1 cellular context compared by ENCODE assay signal in genomic region chr14:105366386-105367074, GRCh38.
TF ChIP-seq lines count a peak whose summit lies in the region.

No MANE protein-coding gene starts in this region.

TF ChIP-seq in H1, 55 proteins besides CTCF, POLR2A, EP300 and RAD21:
- no peak for TF ChIP-seq CHD1 (IDR thresholded peaks at IDR 0.05; ENCODE audit: low read depth, low read length)
- no peak for TF ChIP-seq SIN3A (conservative IDR thresholded peaks at IDR 0.05 in 1 of 2, IDR thresholded peaks at IDR 0.05 in 1 of 2; ENCODE audit: low read depth in 1 of 2, low read length in 2 of 2)
- TF ChIP-seq CHD2 (IDR thresholded peaks at IDR 0.05; ENCODE audit: low read length): no peak
- TF ChIP-seq ASH2L (IDR thresholded peaks at IDR 0.05; ENCODE audit: low read length): no peak
- no peak for TF ChIP-seq NRF1 (IDR thresholded peaks at IDR 0.05; ENCODE audit: low read depth, low read length)
- no peak for TF ChIP-seq SRF (IDR thresholded peaks at IDR 0.05; ENCODE audit: low read depth, low read length)
- no peak for TF ChIP-seq ATF3 (IDR thresholded peaks at IDR 0.05; ENCODE audit: insufficient read depth, low read depth, low read length)
- TF ChIP-seq PHF8 (conservative IDR thresholded peaks at IDR 0.05; ENCODE audit: low read depth, low read length): no peak
- TF ChIP-seq SP4 (IDR thresholded peaks at IDR 0.05; ENCODE audit: low read length): no peak
